ENCODE assay signal across 7 cellular contexts in the genomic region with DNA sequence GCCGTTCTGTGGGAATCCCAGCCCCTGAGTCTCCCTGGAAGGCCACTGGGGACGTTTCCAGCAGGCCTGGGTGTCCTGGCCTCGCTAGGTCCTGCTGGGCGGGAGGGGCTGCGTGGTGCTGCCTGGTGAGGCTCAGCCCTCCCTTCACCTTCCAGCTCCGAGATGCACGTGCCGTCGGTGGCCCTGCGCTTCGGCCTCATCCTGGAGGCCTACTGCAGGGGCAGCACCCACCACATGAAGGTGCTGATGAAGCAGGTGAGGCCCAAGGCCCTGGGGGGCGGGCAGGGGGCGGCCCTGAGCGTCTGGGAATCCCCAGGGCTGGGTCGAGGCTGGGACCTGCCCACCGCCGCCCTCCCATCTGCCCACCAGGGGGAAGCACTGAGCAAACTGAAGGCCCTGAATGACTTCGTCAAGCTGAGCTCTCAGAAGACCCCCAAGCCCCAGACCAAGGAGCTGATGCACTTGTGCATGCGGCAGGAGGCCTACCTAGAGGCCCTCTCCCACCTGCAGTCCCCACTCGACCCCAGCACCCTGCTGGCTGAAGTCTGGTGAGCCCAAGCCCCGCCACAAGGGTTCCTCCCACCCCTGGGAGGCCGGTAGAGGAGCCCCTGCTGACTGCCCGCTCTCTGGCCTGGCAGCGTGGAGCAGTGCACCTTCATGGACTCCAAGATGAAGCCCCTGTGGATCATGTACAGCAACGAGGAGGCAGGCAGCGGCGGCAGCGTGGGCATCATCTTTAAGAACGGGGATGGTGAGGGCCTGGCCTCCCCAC.
DNase-seq lines count a peak whose midpoint lies in the region; ATAC-seq, FAIRE-seq and TF ChIP-seq lines count a peak whose summit lies in the region.

No MANE protein-coding gene starts in this region.

- H4K20me1 ChIP-seq in PC-3 (ENCODE audit: low read length), result no peaks in the 10 kb centered on the region

- BruUV-seq in PC-3 (replicated peaks; lab: Mats Ljungman, UMichigan), result no TSS peak

- no peaks in the 10 kb centered on the region for H3F3A ChIP-seq in PC-3 (ENCODE audit: low read length, unreplicated experiment)

- intact Hi-C loops in PC-3 (cut with micrococcal nuclease) (no loop called here), head of caudate nucleus (cut with DNase I) (loop anchor here (5.0 kb wide), 1 partner anchor 146 kb away; no protein-coding TSS in a partner anchor)

- ATAC-seq in PC-3, result no peak
- no peak for ATAC-seq in GM18873 (IDR thresholded peaks at IDR 0.05; ENCODE audit: low FRiP score, unreplicated experiment)

- CTCF ChIA-PET in PC-3 (lab: Charles Lee), result no interaction called here

- TF ChIP-seq CTCF in PC-3 (conservative IDR thresholded peaks at IDR 0.05; ENCODE audit: low read depth, low read length), result peak; percentile 71

- no peak overlapping the region for H3K4me3 ChIP-seq in PC-3 (ENCODE audit: low read length)

- H2AFZ ChIP-seq in PC-3 (ENCODE audit: low read length), result no peak overlapping the region

- H3K79me2 ChIP-seq in PC-3 (ENCODE audit: low read length), result no peaks in the 10 kb centered on the region

- DNase-seq in GM18507 (ENCODE audit: extremely low spot score, insufficient read length, low read depth) (no peak), PC-3 (peak; percentile 32), head of caudate nucleus (peak in 27 of 42 donors; percentile 21 to 77 (median 52)), RKO (ENCODE audit: low spot score) (no peak)
- peak; percentile 59 for DNase-seq in activated effector memory CD4-positive, alpha-beta T cell treated with Interleukin-2 at 50 U/mL for 16 hours
- DNase-seq in stimulated activated CD4-positive, alpha-beta T cell treated with anti-CD3 and anti-CD28 coated beads, Interleukin-2, amount 100 ng/mL, for 24 hours, result peak; percentile 79 to 85

- POLR2A ChIA-PET in PC-3 (lab: Charles Lee; ENCODE audit: unreplicated experiment), result no interaction called here

- no peaks in the 10 kb centered on the region for H3K9me2 ChIP-seq in PC-3 (replicated peaks; ENCODE audit: low read length)

- peak; percentile 12 for FAIRE-seq in GM18507 (lab: Jason Lieb, UNC)

- H3K9ac ChIP-seq in PC-3 (ENCODE audit: low read length), result no peak overlapping the region

- H3K4me2 ChIP-seq in PC-3 (ENCODE audit: low read length), result no peak overlapping the region

- H3K4me1 ChIP-seq in PC-3 (ENCODE audit: insufficient read depth, low read length), result peaks cover 18% of the 10 kb centered on the region

- no peak overlapping the region for H3K27ac ChIP-seq in PC-3 (ENCODE audit: low read length)

- no peaks in the 10 kb centered on the region for H3K27me3 ChIP-seq in PC-3 (ENCODE audit: low read length)

- peaks cover 14% of the 10 kb centered on the region; the same call in 1 of the 2 replicates for H3K36me3 ChIP-seq in PC-3 (ENCODE audit: low read depth, low read length)

- H3K9me3 ChIP-seq in PC-3 (ENCODE audit: low read length), result no peaks in the 10 kb centered on the region

Comparison
In these comparisons a context has a peak if more than half of its experiments do, and no peak if none do; other contexts are left out.
1. DNase-seq: peak in PC-3 (single experiment), activated effector memory CD4-positive, alpha-beta T cell treated with Interleukin-2 at 50 U/mL for 16 hours (single experiment), head of caudate nucleus (27 of 42) and stimulated activated CD4-positive, alpha-beta T cell treated with anti-CD3 and anti-CD28 coated beads, Interleukin-2, amount 100 ng/mL, for 24 hours (2 of 2); none in GM18507 (single experiment) and RKO (single experiment).